17 cellular contexts compared by ENCODE assay signal in genomic region chr4:155506761-155507160, GRCh38.
"Had no signal": no experiment of that assay in that cellular context is flagged by ENCODE, and none has a peak within 500 bp of the region (broad histone marks: within the 10 kb centered on the region; RNA-seq: fewer than 3 reads in every experiment).

No MANE protein-coding gene starts in this region.

- H3K9ac ChIP-seq: SK-N-SH had no signal

- H3K4me3 ChIP-seq: esophagus squamous epithelium, transverse colon had no signal

- H3K9me2 ChIP-seq: SK-N-SH had no signal

- DNase-seq: activated B cell treated with CpG ODN at 0.5 μM for 24 hours; activated CD4-positive, alpha-beta memory T cell treated with anti-CD3 and anti-CD28 coated beads for 36 hours; activated CD4-positive, alpha-beta T cell treated with anti-CD3 and anti-CD28 coated beads for 4 hours; activated CD8-positive, alpha-beta memory T cell treated with anti-CD3 and anti-CD28 coated beads, Interleukin-2, amount 10 ng/mL, durations not matched to agents 7 days and 5 days; activated naive CD8-positive, alpha-beta T cell treated with anti-CD3 and anti-CD28 coated beads for 36 hours; amniotic stem cell; effector memory CD8-positive, alpha-beta T cell; esophagus squamous epithelium; hypothalamus; mesendoderm; nucleus accumbens; SK-N-SH; stimulated activated CD4-positive, alpha-beta T cell treated with anti-CD3 and anti-CD28 coated beads, Interleukin-2, amount 100 ng/mL, for 24 hours; stimulated activated naive CD8-positive, alpha-beta T cell treated with anti-CD3 and anti-CD28 coated beads, Interleukin-15, Interleukin-2, amounts not matched to agents 100 U/mL and 50 U/mL, for 24 hours; transverse colon had no signal

- H3K9me3 Mint-ChIP-seq: activated B cell treated with CpG ODN at 0.5 μM for 24 hours; activated CD4-positive, alpha-beta memory T cell treated with anti-CD3 and anti-CD28 coated beads for 36 hours; activated naive CD8-positive, alpha-beta T cell treated with anti-CD3 and anti-CD28 coated beads for 36 hours; effector memory CD8-positive, alpha-beta T cell; natural killer cell treated with Interleukin-12 subunit alpha and Interleukin-12 subunit beta and Interleukin-15 and Interleukin-18, amount 100 ng/mL, for 72 hours; T-helper 2 cell treated with Interferon-gamma antibody and Interleukin-4, amounts not matched to agents 5 μg/mL and 100 μg/mL, for 36 hours had no signal

- H3K4me3 Mint-ChIP-seq: activated B cell treated with CpG ODN at 0.5 μM for 24 hours; activated CD4-positive, alpha-beta memory T cell treated with anti-CD3 and anti-CD28 coated beads for 36 hours; activated CD8-positive, alpha-beta memory T cell treated with anti-CD3 and anti-CD28 coated beads, Interleukin-2, amount 10 ng/mL, durations not matched to agents 7 days and 5 days; activated naive CD8-positive, alpha-beta T cell treated with anti-CD3 and anti-CD28 coated beads for 36 hours; effector memory CD8-positive, alpha-beta T cell; natural killer cell treated with Interleukin-12 subunit alpha and Interleukin-12 subunit beta and Interleukin-15 and Interleukin-18, amount 100 ng/mL, for 72 hours; T-helper 2 cell treated with Interferon-gamma antibody and Interleukin-4, amounts not matched to agents 5 μg/mL and 100 μg/mL, for 36 hours had no signal

- H3K36me3 ChIP-seq: esophagus squamous epithelium, transverse colon had no signal

- H3K27ac Mint-ChIP-seq: activated B cell treated with CpG ODN at 0.5 μM for 24 hours; activated CD4-positive, alpha-beta memory T cell treated with anti-CD3 and anti-CD28 coated beads for 36 hours; activated CD8-positive, alpha-beta memory T cell treated with anti-CD3 and anti-CD28 coated beads, Interleukin-2, amount 10 ng/mL, durations not matched to agents 7 days and 5 days; activated naive CD8-positive, alpha-beta T cell treated with anti-CD3 and anti-CD28 coated beads for 36 hours; effector memory CD8-positive, alpha-beta T cell; natural killer cell treated with Interleukin-12 subunit alpha and Interleukin-12 subunit beta and Interleukin-15 and Interleukin-18, amount 100 ng/mL, for 72 hours; T-helper 2 cell treated with Interferon-gamma antibody and Interleukin-4, amounts not matched to agents 5 μg/mL and 100 μg/mL, for 36 hours had no signal

- H3K27ac ChIP-seq: esophagus squamous epithelium, transverse colon had no signal

- H3K36me3 Mint-ChIP-seq: activated CD4-positive, alpha-beta memory T cell treated with anti-CD3 and anti-CD28 coated beads for 36 hours; activated CD8-positive, alpha-beta memory T cell treated with anti-CD3 and anti-CD28 coated beads, Interleukin-2, amount 10 ng/mL, durations not matched to agents 7 days and 5 days; activated naive CD8-positive, alpha-beta T cell treated with anti-CD3 and anti-CD28 coated beads for 36 hours; natural killer cell treated with Interleukin-12 subunit alpha and Interleukin-12 subunit beta and Interleukin-15 and Interleukin-18, amount 100 ng/mL, for 72 hours had no signal

- H3K27me3 Mint-ChIP-seq: activated B cell treated with CpG ODN at 0.5 μM for 24 hours; activated CD8-positive, alpha-beta memory T cell treated with anti-CD3 and anti-CD28 coated beads, Interleukin-2, amount 10 ng/mL, durations not matched to agents 7 days and 5 days; effector memory CD8-positive, alpha-beta T cell had no signal

- ATAC-seq: activated CD8-positive, alpha-beta memory T cell treated with anti-CD3 and anti-CD28 coated beads, Interleukin-2, amount 10 ng/mL, durations not matched to agents 7 days and 5 days; effector memory CD8-positive, alpha-beta T cell; natural killer cell treated with Interleukin-12 subunit alpha and Interleukin-12 subunit beta and Interleukin-15 and Interleukin-18, amount 100 ng/mL, for 72 hours; stimulated activated naive CD8-positive, alpha-beta T cell treated with anti-CD3 and anti-CD28 coated beads, Interleukin-15, Interleukin-2, amounts not matched to agents 100 U/mL and 50 U/mL, for 24 hours had no signal

- H3K4me2 ChIP-seq: SK-N-SH had no signal

- H3K9me3 ChIP-seq: esophagus squamous epithelium, SK-N-SH, transverse colon had no signal

- H3K4me1 Mint-ChIP-seq: activated B cell treated with CpG ODN at 0.5 μM for 24 hours; activated naive CD8-positive, alpha-beta T cell treated with anti-CD3 and anti-CD28 coated beads for 36 hours had no signal

- H3K27me3 ChIP-seq: esophagus squamous epithelium, transverse colon had no signal
